Comparison of ENCODE assay signal across 24 cellular contexts in genomic region chr13:72489751-72490150, GRCh38.
DNase-seq lines count a peak whose midpoint lies in the region; ATAC-seq and TF ChIP-seq lines count a peak whose summit lies in the region.
"Had no signal": no experiment of that assay in that cellular context is flagged by ENCODE, and none has a peak within 500 bp of the region (broad histone marks: within the 10 kb centered on the region; RNA-seq: fewer than 3 reads in every experiment).

No MANE protein-coding gene starts in this region.

- H3K9ac ChIP-seq in SK-N-SH: no peak overlapping the region

- H2AFZ ChIP-seq in SK-N-SH (ENCODE audit: low read depth): peak overlapping the region; percentile 54; the same call in 1 of the 2 replicates
- H2AFZ ChIP-seq: GM23338 had no signal

- POLR2A ChIA-PET in SK-N-SH (lab: Yijun Ruan, JAX): no interaction called here

- WGBS in SK-N-SH (ENCODE audit: low lambda C conversion rate): 44% methylated on average over 4 of the region's 4 CpGs

- no peaks in the 10 kb centered on the region for H3K79me2 ChIP-seq in SK-N-SH (ENCODE audit: insufficient read depth)

- no peaks in the 10 kb centered on the region for H3K9me3 ChIP-seq in SK-N-SH
- H3K9me3 ChIP-seq: Peyer's patch had no signal

- no peak for TF ChIP-seq CTCF in SK-N-SH (IDR thresholded peaks at IDR 0.05)

- no peaks in the 10 kb centered on the region; a peak in 1 of 4 replicates for H3K4me1 ChIP-seq in SK-N-SH (ENCODE audit: control insufficient read depth in 1 of 2, insufficient read depth in 2 of 2, low read depth in 1 of 2, low read length in 1 of 2)
- H3K4me1 ChIP-seq: Peyer's patch had no signal

- no peak overlapping the region for H3K4me3 ChIP-seq in SK-N-SH (ENCODE audit: low read depth in 2 of 2, low read length in 1 of 2)
- H3K4me3 ChIP-seq: GM12878, GM23338, Peyer's patch, SK-N-MC had no signal

- no peaks in the 10 kb centered on the region for H3F3A ChIP-seq in SK-N-SH (replicated peaks; ENCODE audit: insufficient read depth)

- CTCF ChIA-PET in SK-N-SH (lab: Yijun Ruan, JAX): interaction anchor here (1.1 to 1.5 kb wide), 2 partner anchors 14 to 77 kb away, joined by 4 to 5 read pairs; no protein-coding TSS in a partner anchor

- DNase-seq in NCI-H1092 treated with DMSO at 0.1 percent for 48 hours (lab: John Stamatoyannopoulos, UW) (peak; percentile 37), NCI-H1092 (lab: John Stamatoyannopoulos, UW) (no peak), SK-N-SH (no peak), SK-N-DZ (ENCODE audit: low spot score) (peak; percentile 82), NCI-H2227 treated with DMSO at 0.1 percent for 48 hours (lab: John Stamatoyannopoulos, UW) (no peak)
- no peak for DNase-seq in stimulated activated CD4-positive, alpha-beta T cell treated with anti-CD3 and anti-CD28 coated beads, Interleukin-2, amount 100 ng/mL, for 24 hours
- DNase-seq: 8988T, ACHN, Calu3, GDM1, H9, NCI-H1048, NCI-H1694, NCI-H2029 treated with DMSO at 0.1 percent for 48 hours, NCI-H2171, NCI-H774, OCI-M1, Peyer's patch, SHP77 treated with DMSO at 0.1 percent for 48 hours, T-helper 2 cell had no signal

- H3K4me2 ChIP-seq in SK-N-SH: no peak overlapping the region
- H3K4me2 ChIP-seq: GM23338 had no signal

- ATAC-seq in SK-N-SH treated with all-trans-retinoic acid at 6 μM for 48 hours: no peak
- ATAC-seq: GM12878, GM23338 had no signal

- no peaks in the 10 kb centered on the region for H3K9me2 ChIP-seq in SK-N-SH

- TF ChIP-seq RAD21 in SK-N-SH (IDR thresholded peaks at IDR 0.05; ENCODE audit: low read length): no peak

- peak overlapping the region in 1 of 2 experiments; percentile 22; a peak in 1 of 4 replicates for H3K27ac ChIP-seq in SK-N-SH (ENCODE audit: low read depth in 2 of 2, low read length in 1 of 2)
- H3K27ac ChIP-seq: Peyer's patch, SK-N-MC had no signal

- no peaks in the 10 kb centered on the region for H3K27me3 ChIP-seq in SK-N-SH (ENCODE audit: insufficient read depth)
- H3K27me3 ChIP-seq: Peyer's patch had no signal

- H4K20me1 ChIP-seq in SK-N-SH (ENCODE audit: insufficient read depth): no peaks in the 10 kb centered on the region

- H3K36me3 ChIP-seq in SK-N-SH (replicated peaks in 1 of 2; ENCODE audit: control insufficient read depth in 1 of 2, insufficient read depth in 2 of 2, low read length in 1 of 2): no peaks in the 10 kb centered on the region
- H3K36me3 ChIP-seq: Peyer's patch had no signal

- no peak for TF ChIP-seq EP300 in SK-N-SH (IDR thresholded peaks at IDR 0.05; ENCODE audit: borderline replicate concordance in 1 of 2, low read depth in 1 of 2, low read length in 1 of 2)

TF ChIP-seq in SK-N-SH, 30 proteins besides CTCF, POLR2A, EP300 and RAD21:
- TF ChIP-seq IRF3 (IDR thresholded peaks at IDR 0.05; ENCODE audit: low read depth, low read length) (no peak), ELF1 (IDR thresholded peaks at IDR 0.05) (no peak), RXRA (IDR thresholded peaks at IDR 0.05; ENCODE audit: borderline replicate concordance, low read depth) (no peak), MXI1 (IDR thresholded peaks at IDR 0.05; ENCODE audit: low read depth, low read length) (no peak), JUND (IDR thresholded peaks at IDR 0.05) (no peak), USF2 (IDR thresholded peaks at IDR 0.05; ENCODE audit: borderline replicate concordance, low read depth, low read length) (no peak), TCF12 (IDR thresholded peaks at IDR 0.05) (no peak), RFX5 (IDR thresholded peaks at IDR 0.05; ENCODE audit: low read length) (no peak), MEF2A (IDR thresholded peaks at IDR 0.05; ENCODE audit: borderline replicate concordance, low read depth) (no peak), RCOR1 (IDR thresholded peaks at IDR 0.05; ENCODE audit: low read length) (no peak), CHD2 (IDR thresholded peaks at IDR 0.05; ENCODE audit: low read length, partially characterized antibody) (no peak), FOSL2 (IDR thresholded peaks at IDR 0.05; ENCODE audit: borderline replicate concordance, low read depth) (no peak), SMC3 (IDR thresholded peaks at IDR 0.05; ENCODE audit: low read depth, low read length) (no peak), SIN3A (IDR thresholded peaks at IDR 0.05; ENCODE audit: borderline replicate concordance, low read depth, low read length) (no peak), GATA2 (CRISPR knock-in tag; IDR thresholded peaks at IDR 0.05) (no peak), NFIC (IDR thresholded peaks at IDR 0.05; ENCODE audit: borderline replicate concordance) (no peak)
TF ChIP-seq in SK-N-SH: peak in this region for 0.

TF ChIP-seq in SK-N-SH treated with all-trans-retinoic acid at 6 μM for 48 hours, 23 proteins besides CTCF, POLR2A, EP300 and RAD21:
- TF ChIP-seq, protein P1, sequence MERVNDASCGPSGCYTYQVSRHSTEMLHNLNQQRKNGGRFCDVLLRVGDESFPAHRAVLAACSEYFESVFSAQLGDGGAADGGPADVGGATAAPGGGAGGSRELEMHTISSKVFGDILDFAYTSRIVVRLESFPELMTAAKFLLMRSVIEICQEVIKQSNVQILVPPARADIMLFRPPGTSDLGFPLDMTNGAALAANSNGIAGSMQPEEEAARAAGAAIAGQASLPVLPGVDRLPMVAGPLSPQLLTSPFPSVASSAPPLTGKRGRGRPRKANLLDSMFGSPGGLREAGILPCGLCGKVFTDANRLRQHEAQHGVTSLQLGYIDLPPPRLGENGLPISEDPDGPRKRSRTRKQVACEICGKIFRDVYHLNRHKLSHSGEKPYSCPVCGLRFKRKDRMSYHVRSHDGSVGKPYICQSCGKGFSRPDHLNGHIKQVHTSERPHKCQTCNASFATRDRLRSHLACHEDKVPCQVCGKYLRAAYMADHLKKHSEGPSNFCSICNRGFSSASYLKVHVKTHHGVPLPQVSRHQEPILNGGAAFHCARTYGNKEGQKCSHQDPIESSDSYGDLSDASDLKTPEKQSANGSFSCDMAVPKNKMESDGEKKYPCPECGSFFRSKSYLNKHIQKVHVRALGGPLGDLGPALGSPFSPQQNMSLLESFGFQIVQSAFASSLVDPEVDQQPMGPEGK (CRISPR knock-in tag; IDR thresholded peaks at IDR 0.05; ENCODE audit: borderline replicate concordance): no peak
- TF ChIP-seq GLIS3 (CRISPR knock-in tag; IDR thresholded peaks at IDR 0.05) (no peak), RARB (CRISPR knock-in tag; IDR thresholded peaks at IDR 0.05) (no peak), ZNF565 (CRISPR knock-in tag; conservative IDR thresholded peaks at IDR 0.05; ENCODE audit: low read depth) (no peak), ZFP30 (CRISPR knock-in tag; IDR thresholded peaks at IDR 0.05) (no peak), TCF4 (CRISPR knock-in tag; IDR thresholded peaks at IDR 0.05; ENCODE audit: borderline replicate concordance) (no peak), CREB5 (CRISPR knock-in tag; IDR thresholded peaks at IDR 0.05; ENCODE audit: low read depth) (no peak), ZFP3 (CRISPR knock-in tag; IDR thresholded peaks at IDR 0.05) (no peak), ZNF70 (CRISPR knock-in tag; IDR thresholded peaks at IDR 0.05) (no peak), ESRRG (CRISPR knock-in tag; IDR thresholded peaks at IDR 0.05) (no peak), CSDC2 (CRISPR knock-in tag; IDR thresholded peaks at IDR 0.05) (no peak), SNAI2 (CRISPR knock-in tag; IDR thresholded peaks at IDR 0.05) (no peak), PPARA (CRISPR knock-in tag; IDR thresholded peaks at IDR 0.05; ENCODE audit: borderline replicate concordance) (no peak), ZC3H10 (CRISPR knock-in tag; IDR thresholded peaks at IDR 0.05) (no peak), TOX (CRISPR knock-in tag; IDR thresholded peaks at IDR 0.05; ENCODE audit: borderline replicate concordance) (no peak), ZNF8 (CRISPR knock-in tag; IDR thresholded peaks at IDR 0.05) (no peak), TSHZ2 (CRISPR knock-in tag; IDR thresholded peaks at IDR 0.05) (no peak)

Comparison
In these comparisons a context has a peak if more than half of its experiments do, and no peak if none do; other contexts are left out.
1. DNase-seq: peak in NCI-H1092 treated with DMSO at 0.1 percent for 48 hours (single experiment) and SK-N-DZ (single experiment); none in NCI-H1092 (single experiment), SK-N-SH (single experiment), stimulated activated CD4-positive, alpha-beta T cell treated with anti-CD3 and anti-CD28 coated beads, Interleukin-2, amount 100 ng/mL, for 24 hours (0 of 2) and NCI-H2227 treated with DMSO at 0.1 percent for 48 hours (single experiment).